In the genomic region with DNA sequence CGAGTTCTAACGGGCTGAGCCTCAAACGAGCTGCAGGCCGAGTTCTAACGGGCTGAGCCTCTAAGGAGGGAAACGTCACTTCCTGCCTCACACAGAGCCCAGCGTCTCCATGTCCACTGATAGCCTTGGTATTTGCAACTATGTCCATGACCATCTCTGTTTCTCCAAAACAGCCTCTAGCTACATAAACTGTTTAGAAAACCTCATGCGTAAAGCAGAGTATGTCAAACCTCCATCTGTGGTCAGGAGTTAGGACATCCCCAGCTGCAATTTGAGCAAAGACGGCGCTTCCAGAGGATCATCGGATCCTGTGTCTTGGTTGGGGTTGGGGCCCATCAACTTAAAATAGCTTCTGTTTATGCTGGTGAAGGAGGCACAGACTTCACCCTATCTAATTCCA, we compare ENCODE assay signal across 12 cellular contexts. TPM values are rescaled to one million over a fixed set of nuclear protein-coding genes. Genes with fewer than 3 reads are reported as not detected.
DNase-seq lines count a peak whose midpoint lies in the region; ATAC-seq and TF ChIP-seq lines count a peak whose summit lies in the region.
"Had no signal": no experiment of that assay in that cellular context is flagged by ENCODE, and none has a peak within 500 bp of the region (broad histone marks: within the 10 kb centered on the region; RNA-seq: fewer than 3 reads in every experiment).

No MANE protein-coding gene starts in this region.

- CTCF ChIA-PET in AG04450 (lab: Charles Lee), result interaction anchor here (0.5 kb wide), 1 partner anchor 13 kb away, joined by 3 read pairs; no protein-coding TSS in a partner anchor

- H3K4me3 ChIP-seq in AG04450 (ENCODE audit: low read depth, low read length), result no peak overlapping the region
- no peak overlapping the region for H3K4me3 ChIP-seq in HUES48 (ENCODE audit: low read depth, low read length)
- H3K4me3 ChIP-seq in vagina, result no peak overlapping the region
- H3K4me3 ChIP-seq: upper lobe of left lung had no signal

- ATAC-seq in activated T-cell treated with anti-CD3 and anti-CD28 coated beads, Interleukin-2, amount 50 U/mL, for 72 hours (replicated peaks in 1 of 2), result peak; percentile 32 to 34
- ATAC-seq in HG02852 (IDR thresholded peaks at IDR 0.05; ENCODE audit: unreplicated experiment), result no peak

- peaks cover 64% of the 10 kb centered on the region for H3K4me1 Mint-ChIP-seq in activated T-cell treated with anti-CD3 and anti-CD28 coated beads, Interleukin-2, amount 50 U/mL, for 72 hours (ENCODE audit: low read depth)

- H3K27me3 Mint-ChIP-seq in activated T-cell treated with anti-CD3 and anti-CD28 coated beads, Interleukin-2, amount 50 U/mL, for 72 hours (ENCODE audit: low read depth), result no peaks in the 10 kb centered on the region

- peaks cover 34% of the 10 kb centered on the region for H3K4me1 ChIP-seq in HUES48 (ENCODE audit: control insufficient read depth, insufficient read depth, low read length)
- peaks cover 48% of the 10 kb centered on the region for H3K4me1 ChIP-seq in vagina

- TF ChIP-seq POLR2A in vagina (IDR thresholded peaks at IDR 0.05), result no peak

- no peak overlapping the region for H3K9ac ChIP-seq in HUES48 (ENCODE audit: low read depth, low read length)

- DNase-seq in AG04450 (ENCODE audit: low read depth, low spot score), result peak; percentile 87
- DNase-seq in activated T-cell treated with anti-CD3 and anti-CD28 coated beads, Interleukin-2, amount 50 U/mL, for 72 hours, result peak in 1 of 2 donors; percentile 16
- DNase-seq in left kidney (ENCODE audit: low read depth, low spot score), result peak; percentile 30
- DNase-seq in vagina (ENCODE audit: extremely low spot score in 2 of 2), result no peak
- DNase-seq in islet precursor cell, result no peak
- no peak for DNase-seq in hypothalamus (lab: John Stamatoyannopoulos, UW)
- DNase-seq: cerebellar nuclear complex, NCI-H1930 had no signal

- no peak for TF ChIP-seq CTCF in AG04450 (IDR thresholded peaks at IDR 0.05; ENCODE audit: low read depth, low read length)
- no peak for TF ChIP-seq CTCF in vagina (IDR thresholded peaks at IDR 0.05)

- intact Hi-C loops in vagina (cut with DNase I), result no loop called here

- H3K27ac ChIP-seq in AG04450 (ENCODE audit: low read depth, low read length), result peak overlapping the region; percentile 92
- peak overlapping the region; percentile 75 for H3K27ac ChIP-seq in HUES48 (ENCODE audit: low read depth, low read length)
- H3K27ac ChIP-seq in vagina, result no peak overlapping the region

- H3K36me3 ChIP-seq in HUES48 (ENCODE audit: control insufficient read depth, insufficient read depth, low read length), result no peaks in the 10 kb centered on the region
- H3K36me3 ChIP-seq in vagina, result no peaks in the 10 kb centered on the region
- H3K36me3 ChIP-seq: upper lobe of left lung had no signal

- H3K4me3 Mint-ChIP-seq in activated T-cell treated with anti-CD3 and anti-CD28 coated beads, Interleukin-2, amount 50 U/mL, for 72 hours, result peak overlapping the region in 1 of 2 donors; percentile 61

- peaks cover 7% of the 10 kb centered on the region; the same call in 1 of the 2 replicates for H3K9me3 ChIP-seq in AG04450 (ENCODE audit: control insufficient read depth, insufficient read depth, low read length)
- no peaks in the 10 kb centered on the region for H3K9me3 ChIP-seq in HUES48 (ENCODE audit: control insufficient read depth, insufficient read depth, low read length)
- H3K9me3 ChIP-seq in vagina, result no peaks in the 10 kb centered on the region
- H3K9me3 ChIP-seq: Caco-2, upper lobe of left lung had no signal

- peak overlapping the region; percentile 54 for H3K27ac Mint-ChIP-seq in activated T-cell treated with anti-CD3 and anti-CD28 coated beads, Interleukin-2, amount 50 U/mL, for 72 hours

- H3K27me3 ChIP-seq in AG04450 (ENCODE audit: control insufficient read depth, insufficient read depth, low read length), result no peaks in the 10 kb centered on the region
- H3K27me3 ChIP-seq in HUES48 (ENCODE audit: control insufficient read depth, insufficient read depth, low read length), result no peaks in the 10 kb centered on the region
- no peaks in the 10 kb centered on the region for H3K27me3 ChIP-seq in vagina
- H3K27me3 ChIP-seq: upper lobe of left lung had no signal

- POLR2A ChIA-PET in AG04450 (lab: Yijun Ruan, JAX), result interaction anchor here (0.6 to 2.4 kb wide), 8 partner anchors 12 to 446 kb away, joined by 3 to 15 read pairs (median 4); no protein-coding TSS in a partner anchor

- H3K9me3 Mint-ChIP-seq in activated T-cell treated with anti-CD3 and anti-CD28 coated beads, Interleukin-2, amount 50 U/mL, for 72 hours, result no peaks in the 10 kb centered on the region

- no peaks in the 10 kb centered on the region for H3K36me3 Mint-ChIP-seq in activated T-cell treated with anti-CD3 and anti-CD28 coated beads, Interleukin-2, amount 50 U/mL, for 72 hours (ENCODE audit: insufficient read depth in 2 of 2)

RNA-seq across cellular contexts. Expression of a gene that starts 20.8 kb away (rescaled TPM):
- polyA plus RNA-seq in AG04450 (2011; rRNA removed), result 25.2 and 26.8 TPM in 2 replicates
- polyA minus RNA-seq in AG04450 (2011; rRNA and poly(A)+ RNA removed), result 32.8 and 38.1 TPM in 2 replicates
- 10 to 100 TPM; 39.2 to 48.9 TPM for total RNA-seq in activated T-cell treated with anti-CD3 and anti-CD28 coated beads, Interleukin-2, amount 50 U/mL, for 72 hours
- 19.6 TPM for total RNA-seq in vagina

Comparison
In these comparisons a context has a peak if more than half of its experiments do, and no peak if none do; other contexts are left out.
1. DNase-seq: peak in AG04450 (single experiment) and left kidney (single experiment); none in vagina (0 of 2), islet precursor cell (single experiment) and hypothalamus (0 of 51).